Comparison of ENCODE assay signal across 24 cellular contexts in the genomic region with DNA sequence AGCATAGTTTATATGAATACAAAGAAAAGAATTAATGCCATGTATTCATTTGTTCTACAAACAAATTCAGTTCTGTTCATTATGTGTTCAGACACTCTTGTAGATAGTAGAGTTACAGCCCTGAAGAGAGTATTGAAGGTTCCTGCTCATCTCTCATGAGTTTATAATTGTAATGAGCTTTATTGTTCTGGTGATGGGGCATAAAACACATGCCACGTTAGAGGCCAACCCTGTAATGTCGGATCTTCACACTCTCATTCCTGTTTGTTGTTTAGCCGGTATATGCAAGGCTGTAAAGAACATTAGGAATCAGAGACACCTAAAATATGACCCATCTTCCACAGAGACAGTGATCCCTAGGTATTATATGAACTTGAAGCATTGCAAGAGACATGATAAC.
"Had no signal": no experiment of that assay in that cellular context is flagged by ENCODE, and none has a peak within 500 bp of the region (broad histone marks: within the 10 kb centered on the region; RNA-seq: fewer than 3 reads in every experiment).

No MANE protein-coding gene starts in this region.

- H3K27me3 ChIP-seq: left lung, pancreas, stomach, suprapubic skin, tibial artery, uterus had no signal

- H3K36me3 ChIP-seq: left lung, pancreas, prostate gland, uterus had no signal

- H3K4me3 ChIP-seq: left lung, lung, pancreas, prostate gland, skin epidermis, stomach, suprapubic skin, thoracic aorta, tibial artery, uterus had no signal

- DNase-seq: islet precursor cell; left lung; mesendoderm; naive thymus-derived CD8-positive, alpha-beta T cell; nucleus accumbens; pancreas; posterior cingulate gyrus; retina; right cardiac atrium; stimulated activated CD4-positive, alpha-beta T cell treated with anti-CD3 and anti-CD28 coated beads, Interleukin-12 subunit alpha, Interleukin-12 subunit beta, amount 100 ng/mL, for 4 hours; stimulated activated CD4-positive, alpha-beta T cell treated with anti-CD3 and anti-CD28 coated beads, Interleukin-15, amount 100 ng/mL, for 24 hours; stimulated activated CD4-positive, alpha-beta T cell treated with anti-CD3 and anti-CD28 coated beads, Interleukin-2, amount 100 ng/mL, for 24 hours; stimulated activated CD4-positive, alpha-beta T cell treated with anti-CD3 and anti-CD28 coated beads, Interleukin-4, amount 100 ng/mL, for 1 hour; stimulated activated naive B cell treated with anti-CD40 and anti-IgM and Interleukin-4, amounts not matched to agents 10 μg/mL and 1 μg/mL and 100 μg/mL, for 72 hours; stimulated activated naive CD8-positive, alpha-beta T cell treated with anti-CD3 and anti-CD28 coated beads, Interleukin-15, Interleukin-2, amounts not matched to agents 100 U/mL and 50 U/mL, for 24 hours; stomach; tibial artery; uterus had no signal

- H3K9me3 ChIP-seq: left lung, pancreas, prostate gland, stomach, suprapubic skin, thoracic aorta, tibial artery, uterus had no signal

- H3K27ac ChIP-seq: left lung, pancreas, prostate gland, skin epidermis, stomach, suprapubic skin, thoracic aorta, tibial artery, uterus had no signal

- H3K4me1 ChIP-seq: left lung, pancreas, prostate gland, stomach, suprapubic skin, tibial artery, uterus had no signal

- ATAC-seq: left lung; naive thymus-derived CD8-positive, alpha-beta T cell; pancreas; right cardiac atrium; sciatic nerve; stimulated activated naive B cell treated with anti-CD40 and anti-IgM and Interleukin-4, amounts not matched to agents 10 μg/mL and 1 μg/mL and 100 μg/mL, for 72 hours; stimulated activated naive CD8-positive, alpha-beta T cell treated with anti-CD3 and anti-CD28 coated beads, Interleukin-15, Interleukin-2, amounts not matched to agents 100 U/mL and 50 U/mL, for 24 hours had no signal
